Comparison of ENCODE assay signal across 8 cellular contexts in the genomic region with DNA sequence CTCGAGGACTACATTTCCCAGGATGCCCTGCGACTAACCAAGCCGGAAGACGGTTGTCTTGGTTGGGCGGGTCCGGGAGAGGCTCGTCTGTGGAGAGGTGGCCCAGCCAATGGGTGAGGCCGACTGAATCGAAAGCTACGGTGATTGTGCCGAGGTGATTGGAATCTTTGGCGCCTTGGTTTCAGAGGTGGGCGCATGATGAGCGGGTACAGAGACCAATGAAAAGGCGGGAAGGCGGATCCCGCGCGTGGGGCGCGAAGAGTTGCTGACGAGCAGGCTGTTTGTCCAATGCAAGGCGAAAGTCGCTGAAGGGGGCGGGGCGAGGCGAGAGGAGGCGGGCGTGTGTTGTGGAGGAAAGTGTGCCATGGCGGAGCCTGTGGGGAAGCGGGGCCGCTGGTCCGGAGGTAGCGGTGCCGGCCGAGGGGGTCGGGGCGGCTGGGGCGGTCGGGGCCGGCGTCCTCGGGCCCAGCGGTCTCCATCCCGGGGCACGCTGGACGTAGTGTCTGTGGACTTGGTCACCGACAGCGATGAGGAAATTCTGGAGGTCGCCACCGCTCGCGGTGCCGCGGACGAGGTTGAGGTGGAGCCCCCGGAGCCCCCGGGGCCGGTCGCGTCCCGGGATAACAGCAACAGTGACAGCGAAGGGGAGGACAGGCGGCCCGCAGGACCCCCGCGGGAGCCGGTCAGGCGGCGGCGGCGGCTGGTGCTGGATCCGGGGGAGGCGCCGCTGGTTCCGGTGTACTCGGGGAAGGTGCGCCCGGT. TPM values are rescaled to one million over a fixed set of nuclear protein-coding genes. Genes with fewer than 3 reads are reported as not detected.
A peak's percentile ranks its signal among the peaks of the same experiment; 100 is the strongest.
DNase-seq lines count a peak whose midpoint lies in the region; ATAC-seq, FAIRE-seq and TF ChIP-seq lines count a peak whose summit lies in the region.

Gene NFATC2IP (plus strand): TSS at position 290 of the 762 bp plus-strand sequence. CDS start 75 bp downstream, at position 365.

- peak within 1 kb of the TSS; percentile 83 for H3K9ac ChIP-seq in HUES64 (ENCODE audit: low read depth, low read length)
- peak within 1 kb of the TSS; percentile 90 for H3K9ac ChIP-seq in OCI-LY1 (ENCODE audit: low read length)

- peaks cover 32% of the 10 kb centered on the region for H3K36me3 ChIP-seq in HUES64 (ENCODE audit: insufficient read depth, low read length)
- H3K36me3 ChIP-seq in OCI-LY1 (ENCODE audit: insufficient read depth, low read length) = peaks cover 38% of the 10 kb centered on the region
- H3K36me3 ChIP-seq in mesodermal cell (ENCODE audit: control insufficient read depth, insufficient read depth, low read length) = peaks cover 39% of the 10 kb centered on the region

- CTCF ChIA-PET in Calu3 (lab: Charles Lee) = interaction anchor here (1.0 kb wide), 1 partner anchor 88 kb away, joined by 5 read pairs; the partner anchor contains the start of gene SH2B1

- under 1% methylated on average over 79 of the region's 79 CpGs for WGBS in HUES64
- 1% methylated on average over 60 to 71 of the region's 79 CpGs for WGBS in mesodermal cell (ENCODE audit: insufficient coverage in 2 of 2), 2 experiments

- TF ChIP-seq CTCF in Calu3 (IDR thresholded peaks at IDR 0.05; ENCODE audit: unreplicated experiment) = no peak
- no peak for TF ChIP-seq CTCF in OCI-LY1 (IDR thresholded peaks at IDR 0.05; ENCODE audit: low read length)

- peaks cover 22% of the 10 kb centered on the region for H3K4me1 Mint-ChIP-seq in Calu3 (ENCODE audit: low read depth, unreplicated experiment)

- H3K9me2 ChIP-seq in OCI-LY1 (ENCODE audit: low read depth, low read length) = no peaks in the 10 kb centered on the region

- peak; percentile 100 for DNase-seq in Calu3
- peak; percentile 99 for DNase-seq in activated CD8-positive, alpha-beta memory T cell treated with anti-CD3 and anti-CD28 coated beads, Interleukin-2, amount 50 U/mL, for 4 hours
- DNase-seq in stimulated activated CD8-positive, alpha-beta memory T cell treated with anti-CD3 and anti-CD28 coated beads, Interleukin-15, amount 100 ng/mL, for 4 hours (ENCODE audit: low read depth in 2 of 2) = peak; percentile 98 to 100

- BruUV-seq in Calu3 (replicated peaks; lab: Mats Ljungman, UMichigan) = no TSS peak

- H4K20me1 ChIP-seq in OCI-LY1 (ENCODE audit: insufficient read depth, low read length) = no peaks in the 10 kb centered on the region

- peak; percentile 94 for ATAC-seq in GM21447 (IDR thresholded peaks at IDR 0.05; ENCODE audit: unreplicated experiment)

- H3K27me3 ChIP-seq in HUES64 (ENCODE audit: insufficient read depth, low read length) (no peaks in the 10 kb centered on the region), OCI-LY1 (ENCODE audit: insufficient read depth, low read length) (no peaks in the 10 kb centered on the region)

- H3K27ac Mint-ChIP-seq in Calu3 (ENCODE audit: unreplicated experiment) = peak within 1 kb of the TSS; percentile 96

- peak within 1 kb of the TSS; percentile 77 for H3K4me3 Mint-ChIP-seq in Calu3 (ENCODE audit: low read depth, unreplicated experiment)

- H3K4me1 ChIP-seq in HUES64 (ENCODE audit: insufficient read depth, low read length) = no peaks in the 10 kb centered on the region
- H3K4me1 ChIP-seq in OCI-LY1 (ENCODE audit: insufficient read depth, low read length, severe bottlenecking) = peaks cover 19% of the 10 kb centered on the region
- H3K4me1 ChIP-seq in mesodermal cell (ENCODE audit: control insufficient read depth, insufficient read depth, low read length, poor library complexity, severe bottlenecking) = no peaks in the 10 kb centered on the region

- no peaks in the 10 kb centered on the region for H3K27me3 Mint-ChIP-seq in Calu3 (ENCODE audit: unreplicated experiment)

- H3K9me3 ChIP-seq in HUES64 (ENCODE audit: insufficient read depth, low read depth, low read length) (no peaks in the 10 kb centered on the region), OCI-LY1 (ENCODE audit: low read length) (no peaks in the 10 kb centered on the region), mesodermal cell (ENCODE audit: control insufficient read depth, low read length) (no peaks in the 10 kb centered on the region)

- H3K36me3 Mint-ChIP-seq in Calu3 (ENCODE audit: insufficient read depth, unreplicated experiment) = peaks cover 29% of the 10 kb centered on the region

- H3K9me3 Mint-ChIP-seq in Calu3 (ENCODE audit: low read depth, unreplicated experiment) = no peaks in the 10 kb centered on the region

- peak; percentile 99 for FAIRE-seq in endometrium (lab: Jason Lieb, UNC)

- peak within 1 kb of the TSS; percentile 84 for H3K4me2 ChIP-seq in OCI-LY1 (ENCODE audit: low read length)

- H3K27ac ChIP-seq in HUES64 (ENCODE audit: low read depth, low read length) (peak within 1 kb of the TSS; percentile 80), OCI-LY1 (ENCODE audit: low read depth, low read length, poor library complexity, severe bottlenecking) (no peak within 1 kb of the TSS), mesodermal cell (ENCODE audit: low read depth, low read length, severe bottlenecking) (peak within 1 kb of the TSS; percentile 67)

- peak within 1 kb of the TSS; percentile 74 for H3K4me3 ChIP-seq in HUES64 (ENCODE audit: low read length)
- peak within 1 kb of the TSS; percentile 82 for H3K4me3 ChIP-seq in OCI-LY1 (ENCODE audit: low read depth, low read length, poor library complexity, severe bottlenecking)
- H3K4me3 ChIP-seq in mesodermal cell (ENCODE audit: extremely low read depth, insufficient read depth, low read length, poor library complexity, severe bottlenecking) = peak within 1 kb of the TSS; percentile 96

- H3F3A ChIP-seq in OCI-LY1 (ENCODE audit: insufficient read depth, low read length) = 0 out of 2 replicates have a peak, but pooled peaks cover 3% of the 10 kb centered on the region

- intact Hi-C loops in Calu3 (cut with micrococcal nuclease; ENCODE audit: unreplicated experiment) = no loop called here

- peak within 1 kb of the TSS; percentile 9; the same call in 1 of the 2 replicates for H2AFZ ChIP-seq in OCI-LY1 (ENCODE audit: low read length)

- peaks cover 15% of the 10 kb centered on the region for H3K79me2 ChIP-seq in OCI-LY1 (ENCODE audit: insufficient read depth, low read length)

RNA-seq across cellular contexts. Expression of gene NFATC2IP, which starts in this region (rescaled TPM):
- total RNA-seq in Calu3 (2022) = 91.0 and 92.3 TPM in 2 replicates
- 38.7 TPM for polyA plus RNA-seq in HUES64 (2013, experiment 1 of 2)
- polyA plus RNA-seq in HUES64 (2013, experiment 2 of 2) = 31.4 TPM
- 32.0 TPM for polyA plus RNA-seq in mesodermal cell (2013, experiment 1 of 2)
- polyA plus RNA-seq in mesodermal cell (2013, experiment 2 of 2) = 29.9 TPM
